13 cellular contexts compared by ENCODE assay signal in the genomic region with DNA sequence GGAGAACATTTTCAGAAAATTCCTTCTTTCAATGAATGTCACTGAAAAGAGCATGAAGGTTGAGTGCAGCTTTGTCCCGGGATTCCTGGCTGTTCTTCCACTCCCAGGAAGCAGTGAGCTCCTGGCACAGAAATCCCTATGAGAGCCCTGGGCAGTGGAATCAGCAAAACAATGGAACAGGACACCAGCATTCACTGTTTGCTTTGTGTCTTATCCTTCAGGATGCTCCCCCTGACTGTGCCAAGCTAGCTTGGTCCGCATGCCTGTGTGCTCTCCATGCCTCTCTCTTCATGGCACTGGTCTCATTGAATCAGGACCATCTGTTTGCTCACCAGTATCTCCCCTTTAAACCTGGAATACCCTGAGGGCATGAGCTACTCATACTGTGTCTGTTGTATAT.
DNase-seq lines count a peak whose midpoint lies in the region; ATAC-seq and TF ChIP-seq lines count a peak whose summit lies in the region.
"Had no signal": no experiment of that assay in that cellular context is flagged by ENCODE, and none has a peak within 500 bp of the region (broad histone marks: within the 10 kb centered on the region; RNA-seq: fewer than 3 reads in every experiment).

No MANE protein-coding gene starts in this region.

- CTCF ChIA-PET in activated CD4-positive, alpha-beta memory T cell treated with anti-CD3 and anti-CD28 coated beads for 36 hours (lab: Charles Lee): no interaction called here

- TF ChIP-seq CTCF in osteocyte (IDR thresholded peaks at IDR 0.05) (no peak), glutamatergic neuron (IDR thresholded peaks at IDR 0.05; ENCODE audit: partially characterized antibody, unreplicated experiment) (no peak)

- peak overlapping the region; percentile 29 for H3K4me3 ChIP-seq in HUES6 (ENCODE audit: low read depth, low read length)
- H3K4me3 ChIP-seq: BLaER1 had no signal

- peaks cover 6% of the 10 kb centered on the region for H3K9me3 Mint-ChIP-seq in osteocyte (ENCODE audit: unreplicated experiment)
- peaks cover 1% of the 10 kb centered on the region for H3K9me3 Mint-ChIP-seq in glutamatergic neuron (ENCODE audit: unreplicated experiment)
- H3K9me3 Mint-ChIP-seq in activated CD4-positive, alpha-beta memory T cell treated with anti-CD3 and anti-CD28 coated beads for 36 hours: peaks cover 15% of the 10 kb centered on the region

- H3K4me1 ChIP-seq in HUES6 (ENCODE audit: control insufficient read depth, insufficient read depth, low read length): peaks cover 11% of the 10 kb centered on the region
- H3K4me1 ChIP-seq: BLaER1 had no signal

- H3K4me1 Mint-ChIP-seq in osteocyte (ENCODE audit: unreplicated experiment) (no peaks in the 10 kb centered on the region), glutamatergic neuron (ENCODE audit: low read depth, unreplicated experiment) (peaks cover 2% of the 10 kb centered on the region)
- H3K4me1 Mint-ChIP-seq in activated CD4-positive, alpha-beta memory T cell treated with anti-CD3 and anti-CD28 coated beads for 36 hours (ENCODE audit: low read depth): no peaks in the 10 kb centered on the region
- H3K4me1 Mint-ChIP-seq: T-helper 17 cell had no signal

- DNase-seq in ELF-1 (ENCODE audit: low read depth, low spot score) (peak; percentile 71), NCI-H748 treated with DMSO at 0.1 percent for 48 hours (lab: John Stamatoyannopoulos, UW) (peak; percentile 78), iPS DF 4.7 (ENCODE audit: extremely low read depth, low spot score) (peak; percentile 38), osteocyte (ENCODE audit: extremely low spot score, unreplicated experiment) (no peak), glutamatergic neuron (no peak)
- no peak for DNase-seq in activated CD4-positive, alpha-beta memory T cell treated with anti-CD3 and anti-CD28 coated beads for 36 hours
- DNase-seq: NCI-H1048, NCI-H187, T-helper 17 cell had no signal

- H3K4me3 Mint-ChIP-seq in osteocyte (ENCODE audit: unreplicated experiment) (no peak overlapping the region), glutamatergic neuron (ENCODE audit: unreplicated experiment) (no peak overlapping the region)
- no peak overlapping the region for H3K4me3 Mint-ChIP-seq in activated CD4-positive, alpha-beta memory T cell treated with anti-CD3 and anti-CD28 coated beads for 36 hours
- H3K4me3 Mint-ChIP-seq: T-helper 17 cell had no signal

- H3K27ac ChIP-seq in HUES6 (ENCODE audit: low read depth, low read length): no peak overlapping the region
- H3K27ac ChIP-seq: BLaER1 had no signal

- H3K27me3 ChIP-seq in HUES6 (ENCODE audit: control insufficient read depth, insufficient read depth, low read length): no peaks in the 10 kb centered on the region
- H3K27me3 ChIP-seq: BLaER1 had no signal

- H3K9ac ChIP-seq in HUES6 (ENCODE audit: low read length): no peak overlapping the region
- H3K9ac ChIP-seq: BLaER1 had no signal

- intact Hi-C loops in activated CD4-positive, alpha-beta memory T cell treated with anti-CD3 and anti-CD28 coated beads for 36 hours (cut with micrococcal nuclease): no loop called here

- no peak overlapping the region for H3K27ac Mint-ChIP-seq in osteocyte (ENCODE audit: unreplicated experiment)
- no peak overlapping the region for H3K27ac Mint-ChIP-seq in glutamatergic neuron (ENCODE audit: unreplicated experiment)
- no peak overlapping the region for H3K27ac Mint-ChIP-seq in activated CD4-positive, alpha-beta memory T cell treated with anti-CD3 and anti-CD28 coated beads for 36 hours
- H3K27ac Mint-ChIP-seq: T-helper 17 cell had no signal

- POLR2A ChIA-PET in activated CD4-positive, alpha-beta memory T cell treated with anti-CD3 and anti-CD28 coated beads for 36 hours (lab: Charles Lee): no interaction called here

- no peak for ATAC-seq in GM19395 (IDR thresholded peaks at IDR 0.05; ENCODE audit: unreplicated experiment)
- ATAC-seq: Right ventricle myocardium inferior, T-helper 17 cell had no signal

- H3K36me3 Mint-ChIP-seq in osteocyte (ENCODE audit: unreplicated experiment): no peaks in the 10 kb centered on the region
- no peaks in the 10 kb centered on the region for H3K36me3 Mint-ChIP-seq in glutamatergic neuron (ENCODE audit: unreplicated experiment)
- H3K36me3 Mint-ChIP-seq in activated CD4-positive, alpha-beta memory T cell treated with anti-CD3 and anti-CD28 coated beads for 36 hours: peaks cover 3% of the 10 kb centered on the region

- H3K36me3 ChIP-seq in HUES6 (ENCODE audit: control insufficient read depth, insufficient read depth, low read length): no peaks in the 10 kb centered on the region
- H3K36me3 ChIP-seq: BLaER1 had no signal

- H3K9me3 ChIP-seq in HUES6 (ENCODE audit: control insufficient read depth, insufficient read depth, low read depth, low read length): peaks cover 15% of the 10 kb centered on the region; the same call in 1 of the 2 replicates

- H3K27me3 Mint-ChIP-seq in osteocyte (ENCODE audit: unreplicated experiment) (no peaks in the 10 kb centered on the region), glutamatergic neuron (ENCODE audit: unreplicated experiment) (no peaks in the 10 kb centered on the region)
- peaks cover 2% of the 10 kb centered on the region for H3K27me3 Mint-ChIP-seq in activated CD4-positive, alpha-beta memory T cell treated with anti-CD3 and anti-CD28 coated beads for 36 hours
- H3K27me3 Mint-ChIP-seq: T-helper 17 cell had no signal

Comparison
In these comparisons a context has a peak if more than half of its experiments do, and no peak if none do; other contexts are left out.
1. DNase-seq: peak in ELF-1 (single experiment), NCI-H748 treated with DMSO at 0.1 percent for 48 hours (single experiment) and iPS DF 4.7 (single experiment); none in osteocyte (single experiment), glutamatergic neuron (single experiment) and activated CD4-positive, alpha-beta memory T cell treated with anti-CD3 and anti-CD28 coated beads for 36 hours (single experiment).